Comparison of ENCODE assay signal across 9 cellular contexts in the genomic region with DNA sequence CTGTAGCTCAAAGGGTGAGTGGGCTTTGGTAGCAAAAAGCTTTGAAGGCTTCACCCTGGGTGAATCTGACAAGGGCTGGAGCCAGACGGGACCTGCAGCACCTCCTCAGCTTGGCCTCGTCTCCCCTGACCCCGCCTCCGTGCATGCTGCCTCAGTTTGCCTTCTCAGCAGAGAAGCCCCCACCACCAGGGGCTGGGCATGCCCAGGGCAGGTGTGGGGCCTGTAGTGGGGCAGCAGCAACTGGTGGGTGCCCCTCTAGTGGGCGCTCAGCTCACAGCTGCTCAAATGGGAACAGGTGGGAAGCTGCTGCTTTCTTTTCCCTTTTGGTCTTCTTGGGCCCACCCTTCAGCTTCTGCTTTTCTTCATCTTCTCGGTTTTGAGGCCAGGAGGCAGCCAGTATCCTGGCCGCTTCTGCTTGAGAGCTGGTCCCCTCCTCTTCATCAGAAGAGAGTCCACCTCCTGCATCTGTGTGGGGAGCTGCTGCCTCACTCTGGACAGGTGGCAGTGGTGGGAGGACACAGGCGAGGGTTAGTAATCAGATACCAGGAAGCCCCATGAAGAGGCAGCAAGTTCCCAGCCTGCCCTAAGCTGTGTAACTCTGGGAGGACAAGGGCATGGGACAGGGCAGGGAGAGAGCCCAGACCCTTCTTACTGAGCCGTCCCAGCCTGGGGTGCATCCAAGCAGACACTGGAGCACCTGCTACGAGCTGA. TPM values are rescaled to one million over a fixed set of nuclear protein-coding genes. Genes with fewer than 3 reads are reported as not detected.
DNase-seq lines count a peak whose midpoint lies in the region; ATAC-seq and TF ChIP-seq lines count a peak whose summit lies in the region.
"Had no signal": no experiment of that assay in that cellular context is flagged by ENCODE, and none has a peak within 500 bp of the region (broad histone marks: within the 10 kb centered on the region; RNA-seq: fewer than 3 reads in every experiment).

No MANE protein-coding gene starts in this region.

- in situ Hi-C loops in mammary epithelial cell (cut with MboI; ENCODE audit: low sequenced_read_pairs in 2 of 2), result no loop called here

- no TSS peak for BruUV-seq in mammary epithelial cell (replicated peaks; lab: Mats Ljungman, UMichigan)

- intact Hi-C loops in heart right ventricle (cut with DNase I) (loop anchor here in 2 of 10 donors (1.0 to 2.0 kb wide), 2 partner anchors 32 to 33 kb away; partner anchors contain the start of genes LSM3 (in 2 of the 2) and XPC (in 2 of the 2)), Right ventricle myocardium inferior (cut with DNase I) (loop anchor here (2.0 kb wide), 1 partner anchor 21 kb away; the partner anchor contains the start of genes CHCHD4 and TMEM43), mammary epithelial cell (cut with micrococcal nuclease) (no loop called here), aorta (cut with DNase I) (loop anchor here in 1 of 2 donors (2.0 to 10.0 kb wide), 2 partner anchors 33 to 259 kb away; partner anchors contain the start of genes LSM3, SLC6A6 and XPC)

- H3K9ac ChIP-seq in mammary epithelial cell (ENCODE audit: insufficient read depth, low read length), result no peak overlapping the region

- H3K27ac ChIP-seq in heart right ventricle (peak overlapping the region in 9 of 10 donors; percentile 79 to 93 (median 87)), mammary epithelial cell (ENCODE audit: insufficient read depth, low read depth, low read length) (peak overlapping the region; percentile 99), aorta (ENCODE audit: low read depth in 1 of 2, low read length in 2 of 2) (peak overlapping the region; percentile 58 to 92)

- 87 to 90% methylated on average over 10 of the region's 10 CpGs for WGBS in heart right ventricle, 2 donors
- WGBS in mammary epithelial cell (ENCODE audit: low coverage, missing lambda C conversion rate), result 98% methylated on average over 8 of the region's 10 CpGs
- 67 to 69% methylated on average over 10 of the region's 10 CpGs for WGBS in aorta, 2 donors

- ATAC-seq in heart right ventricle (peak in 1 of 8 donors; percentile 1), Right ventricle myocardium inferior (no peak), naive B cell (ENCODE audit: low read depth in 2 of 2) (no peak), aorta (ENCODE audit: low FRiP score) (no peak)
- ATAC-seq: foreskin keratinocyte had no signal

- H3K4me3 ChIP-seq in heart right ventricle (no peak overlapping the region), mammary epithelial cell (replicated peaks in 1 of 3; ENCODE audit: insufficient read depth in 1 of 3, low read depth in 2 of 3, low read length in 3 of 3) (no peak overlapping the region), aorta (ENCODE audit: low read length in 2 of 2) (no peak overlapping the region)

- H3K4me3 Mint-ChIP-seq in naive B cell, result no peak overlapping the region

- no peaks in the 10 kb centered on the region for H3K79me2 ChIP-seq in mammary epithelial cell (ENCODE audit: insufficient read depth, low read length)

- H2AFZ ChIP-seq in mammary epithelial cell (ENCODE audit: low read depth, low read length), result no peak overlapping the region

- peaks cover 0 to 74% (median 49%) of the 10 kb centered on the region in 9 donors for H3K36me3 ChIP-seq in heart right ventricle
- peaks cover 11% of the 10 kb centered on the region for H3K36me3 ChIP-seq in mammary epithelial cell (ENCODE audit: insufficient read depth, low read length)
- peaks cover 0 to 6% of the 10 kb centered on the region in 2 donors for H3K36me3 ChIP-seq in aorta (ENCODE audit: control insufficient read depth in 1 of 2, insufficient read depth in 2 of 2, low read length in 1 of 2)

- DNase-seq in heart right ventricle (no peak), Right ventricle myocardium inferior (ENCODE audit: missing footprints) (no peak), mammary epithelial cell (no peak), naive B cell (no peak), aorta (no peak), NCI-H146 treated with DMSO at 0.1 percent for 48 hours (lab: John Stamatoyannopoulos, UW; ENCODE audit: unreplicated experiment) (no peak), pons (ENCODE audit: low spot score) (no peak)
- no peak for DNase-seq in activated T-cell treated with anti-CD3 and anti-CD28 coated beads, Interleukin-2, amount 50 U/mL, for 48 hours
- DNase-seq: foreskin keratinocyte had no signal

- H3K27ac Mint-ChIP-seq in naive B cell, result peak overlapping the region; percentile 92 to 99 (median 94)

- CTCF ChIA-PET in mammary epithelial cell (lab: Charles Lee; ENCODE audit: low non-redundant PET), result interaction anchor here (0.7 kb wide), 1 partner anchor 26 kb away, joined by 6 read pairs; no protein-coding TSS in a partner anchor

- H3K4me1 Mint-ChIP-seq in naive B cell, result peaks cover 3 to 22% (median 17%) of the 10 kb centered on the region in 3 donors

- H3K27me3 Mint-ChIP-seq in naive B cell, result no peaks in the 10 kb centered on the region

- TF ChIP-seq CTCF in heart right ventricle (IDR thresholded peaks at IDR 0.05), result no peak
- no peak for TF ChIP-seq CTCF in mammary epithelial cell (conservative IDR thresholded peaks at IDR 0.05 in 1 of 2, IDR thresholded peaks at IDR 0.05 in 1 of 2; ENCODE audit: extremely low read depth in 1 of 2, insufficient read depth in 1 of 2, low read depth in 1 of 2, low read length in 2 of 2)

- H3K27me3 ChIP-seq in heart right ventricle, result no peaks in the 10 kb centered on the region
- no peaks in the 10 kb centered on the region for H3K27me3 ChIP-seq in mammary epithelial cell (ENCODE audit: insufficient read depth, low read length)
- H3K27me3 ChIP-seq in aorta (ENCODE audit: control insufficient read depth in 1 of 2, insufficient read depth in 2 of 2, low read length in 1 of 2), result no peaks in the 10 kb centered on the region
- H3K27me3 ChIP-seq: foreskin keratinocyte had no signal

- peaks cover 14 to 68% (median 37%) of the 10 kb centered on the region in 9 donors for H3K4me1 ChIP-seq in heart right ventricle
- peaks cover 43% of the 10 kb centered on the region for H3K4me1 ChIP-seq in mammary epithelial cell (ENCODE audit: insufficient read depth, low read length)
- peaks cover 3 to 4% of the 10 kb centered on the region in 2 donors for H3K4me1 ChIP-seq in aorta (ENCODE audit: control insufficient read depth in 1 of 2, insufficient read depth in 2 of 2, low read length in 2 of 2)

- no peaks in the 10 kb centered on the region for H3K9me3 ChIP-seq in heart right ventricle
- no peaks in the 10 kb centered on the region for H3K9me3 ChIP-seq in mammary epithelial cell (replicated peaks; ENCODE audit: insufficient read depth, low read length)
- no peaks in the 10 kb centered on the region for H3K9me3 ChIP-seq in aorta (ENCODE audit: control insufficient read depth, low read length)

- H3K4me2 ChIP-seq in mammary epithelial cell (ENCODE audit: insufficient read depth, low read depth, low read length), result no peak overlapping the region

- H4K20me1 ChIP-seq in mammary epithelial cell (ENCODE audit: insufficient read depth, low read length), result no peaks in the 10 kb centered on the region

- dilution Hi-C loops in mammary epithelial cell (cut with HindIII; ENCODE audit: low sequenced_read_pairs), result no loop called here

- peaks cover 0 to 8% of the 10 kb centered on the region in 2 donors for H3K36me3 Mint-ChIP-seq in naive B cell

- H3K9me3 Mint-ChIP-seq in naive B cell, result no peaks in the 10 kb centered on the region

RNA-seq across cellular contexts. Expression of gene TMEM43, which starts 21.0 kb away (rescaled TPM):
- total RNA-seq in heart right ventricle (10 to 100 TPM; 23.9 to 47.4 (median 37.2) TPM), Right ventricle myocardium inferior (40.0 TPM), mammary epithelial cell (100 to 1,000 TPM in 1 of 2 donors, 10 to 100 TPM in 1; 85.2 to 143 TPM), aorta (100 to 1,000 TPM; 110 to 132 TPM)
- polyA plus RNA-seq in heart right ventricle (10 to 100 TPM; 38.0 to 98.0 TPM), mammary epithelial cell (91.5 TPM), naive B cell (ENCODE audit: low read depth in 6 of 6) (10 to 100 TPM; 36.7 to 42.9 (median 39.2) TPM), aorta (100 to 1,000 TPM in 1 of 2 donors, 10 to 100 TPM in 1; 52.0 to 102 TPM)
- 127 TPM for polyA minus RNA-seq in mammary epithelial cell

RNA-seq across cellular contexts. Expression of gene CHCHD4, which starts 21.2 kb away (rescaled TPM):
- total RNA-seq in heart right ventricle, result 10 to 100 TPM; 18.0 to 37.2 (median 28.0) TPM
- 10 to 100 TPM; 20.1 to 23.8 TPM for polyA plus RNA-seq in heart right ventricle
- total RNA-seq in Right ventricle myocardium inferior, result 31.4 TPM
- 10 to 100 TPM in 1 of 2 donors, 1 to 10 TPM in 1; 7.2 to 22.9 TPM for total RNA-seq in mammary epithelial cell
- 22.9 TPM for polyA plus RNA-seq in mammary epithelial cell
- polyA minus RNA-seq in mammary epithelial cell, result 13.1 TPM
- 10 to 100 TPM in 3 of 6 donors, 1 to 10 TPM in 3; 6.4 to 17.5 (median 11.3) TPM for polyA plus RNA-seq in naive B cell (ENCODE audit: low read depth in 6 of 6)
- total RNA-seq in aorta, result 1 to 10 TPM; 7.5 to 9.4 TPM
- 10 to 100 TPM in 1 of 2 donors, 1 to 10 TPM in 1; 8.6 to 12.0 TPM for polyA plus RNA-seq in aorta

RNA-seq across cellular contexts. Expression of gene XPC, which starts 32.6 kb away (rescaled TPM):
- total RNA-seq in heart right ventricle, result 10 to 100 TPM in 5 of 10 donors, 1 to 10 TPM in 5; 8.5 to 15.8 (median 11.3) TPM
- 1 to 10 TPM; 7.3 to 9.7 TPM for polyA plus RNA-seq in heart right ventricle
- total RNA-seq in Right ventricle myocardium inferior, result 7.7 TPM
- 10 to 100 TPM; 42.5 to 68.2 TPM for total RNA-seq in mammary epithelial cell
- 19.4 TPM for polyA plus RNA-seq in mammary epithelial cell
- 47.5 TPM for polyA minus RNA-seq in mammary epithelial cell
- 10 to 100 TPM in 5 of 6 donors, 1 to 10 TPM in 1; 10.0 to 36.6 (median 32.3) TPM for polyA plus RNA-seq in naive B cell (ENCODE audit: low read depth in 6 of 6)
- 10 to 100 TPM; 29.7 to 36.7 TPM for total RNA-seq in aorta
- polyA plus RNA-seq in aorta, result 10 to 100 TPM; 14.3 to 37.1 TPM

RNA-seq across cellular contexts. Expression of gene LSM3, which starts 32.8 kb away (rescaled TPM):
- 10 to 100 TPM; 12.4 to 18.0 (median 15.2) TPM for total RNA-seq in heart right ventricle
- 10 to 100 TPM in 1 of 2 donors, 1 to 10 TPM in 1; 5.6 to 16.1 TPM for polyA plus RNA-seq in heart right ventricle
- 17.2 TPM for total RNA-seq in Right ventricle myocardium inferior
- total RNA-seq in mammary epithelial cell, result 10 to 100 TPM in 1 of 2 donors, 1 to 10 TPM in 1; 5.0 to 11.7 TPM
- 7.7 TPM for polyA plus RNA-seq in mammary epithelial cell
- polyA minus RNA-seq in mammary epithelial cell, result 0.31 TPM
- polyA plus RNA-seq in naive B cell (ENCODE audit: low read depth in 6 of 6), result 10 to 100 TPM; 23.5 to 41.6 (median 31.2) TPM
- total RNA-seq in aorta, result 1 to 10 TPM; 7.1 to 9.0 TPM
- polyA plus RNA-seq in aorta, result 10 to 100 TPM; 11.4 to 19.5 TPM
